In the genomic region with DNA sequence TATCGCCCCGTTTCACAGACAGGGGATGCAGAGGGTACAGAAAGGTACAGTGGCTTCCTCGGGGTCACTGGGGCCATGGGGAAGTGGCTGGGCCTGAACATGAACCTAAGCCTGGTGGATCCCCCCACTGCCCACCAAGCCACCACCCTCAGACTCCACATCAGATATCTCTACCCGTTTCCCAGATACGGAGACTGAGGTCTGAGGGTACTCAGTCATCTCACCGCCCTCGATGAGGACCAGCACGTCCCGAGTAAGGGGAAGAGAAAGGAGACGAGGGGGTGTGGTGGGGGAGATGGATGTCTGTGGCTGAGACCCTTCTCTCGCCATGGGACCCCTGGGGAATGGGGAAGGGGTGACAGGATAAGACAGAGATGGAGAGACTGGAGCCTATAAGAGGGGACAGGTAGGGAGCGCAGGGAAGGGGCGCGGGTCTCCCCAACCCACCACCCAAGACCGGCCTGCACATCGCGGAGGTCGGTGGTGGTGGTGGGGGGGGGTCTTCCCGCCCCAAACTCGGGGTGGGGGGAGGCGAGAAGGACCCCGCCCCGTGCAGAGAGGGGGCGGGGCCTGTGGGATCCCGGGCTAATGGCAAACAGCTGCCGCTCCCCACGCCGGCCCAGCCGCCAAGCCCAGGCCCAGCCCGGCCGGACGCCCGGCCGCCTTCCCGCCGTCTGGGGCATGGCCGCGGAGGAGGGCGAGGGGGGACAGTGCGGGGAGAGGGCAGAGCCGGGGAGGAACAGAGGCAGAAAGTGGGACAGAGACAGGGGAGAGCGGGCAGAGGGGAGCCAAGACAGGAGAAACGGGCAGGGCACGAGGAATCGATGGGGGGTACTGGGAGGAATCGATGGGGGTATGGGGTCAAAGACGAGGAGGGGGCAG, we compare ENCODE assay signal across 8 cellular contexts. TPM values are rescaled to one million over a fixed set of nuclear protein-coding genes. Genes with fewer than 3 reads are reported as not detected.
A peak's percentile ranks its signal among the peaks of the same experiment; 100 is the strongest.
DNase-seq lines count a peak whose midpoint lies in the region; ATAC-seq, FAIRE-seq and TF ChIP-seq lines count a peak whose summit lies in the region.

No MANE protein-coding gene starts in this region.

- TF ChIP-seq RAD21 in K562 (CRISPR knock-in tag; conservative IDR thresholded peaks at IDR 0.05 in 1 of 2, IDR thresholded peaks at IDR 0.05 in 1 of 2): no peak

- TF ChIP-seq CTCF in K562 (IDR thresholded peaks at IDR 0.05 in 2 of 3, conservative IDR thresholded peaks at IDR 0.05 in 1 of 3; ENCODE audit: insufficient read depth in 2 of 3, low read depth in 1 of 3, low read length in 3 of 3): no peak

- 40% methylated on average over 15 of the region's 47 CpGs for WGBS in K562 (ENCODE audit: insufficient coverage, low coverage, missing lambda C conversion rate)

- peaks cover 15% of the 10 kb centered on the region for H3K79me2 ChIP-seq in K562 (ENCODE audit: control insufficient read depth, insufficient read depth, low read length)

- peak overlapping the region; percentile 83 for H2AFZ ChIP-seq in K562 (ENCODE audit: low read depth, low read length)

- no peaks in the 10 kb centered on the region for H3K9me3 ChIP-seq in CD4-positive, alpha-beta memory T cell (ENCODE audit: control insufficient read depth in 1 of 2, low read length in 2 of 2)
- no peaks in the 10 kb centered on the region for H3K9me3 ChIP-seq in K562 (replicated peaks; ENCODE audit: control insufficient read depth, insufficient read depth, low read depth, low read length)

- H4K20me1 ChIP-seq in K562 (replicated peaks; ENCODE audit: control insufficient read depth, insufficient read depth, low read length): 0 out of 2 replicates have a peak, but pooled peaks cover 3% of the 10 kb centered on the region

- in situ Hi-C loops in K562 (cut with MboI): no loop called here

- FAIRE-seq in K562 (lab: Jason Lieb, UNC): no peak

- peaks cover 2 to 4% of the 10 kb centered on the region in 2 donors for H3K27me3 Mint-ChIP-seq in CD4-positive, alpha-beta memory T cell

- POLR2A ChIA-PET in CD4-positive, alpha-beta memory T cell (lab: Charles Lee; ENCODE audit: partially characterized antibody): no interaction called here
- POLR2A ChIA-PET in K562 (lab: Yijun Ruan, JAX): interaction anchor here (0.6 to 2.5 kb wide), 4 partner anchors 11 to 75 kb away, joined by 3 to 6 read pairs (median 4); no protein-coding TSS in a partner anchor

- DNase-seq in CD4-positive, alpha-beta memory T cell: no peak
- DNase-seq in HuH-7.5 (ENCODE audit: low spot score) (peak; percentile 73), K562 (ENCODE audit: extremely low read depth in 1 of 4, low spot score in 3 of 4) (peak; percentile 52 to 73 (median 70)), iris pigment epithelial cell (ENCODE audit: low read depth) (peak; percentile 51), NCI-H128 (lab: John Stamatoyannopoulos, UW; ENCODE audit: unreplicated experiment) (no peak), NCI-H2171 (lab: John Stamatoyannopoulos, UW) (no peak)
- no peak for DNase-seq in stimulated activated naive CD8-positive, alpha-beta T cell treated with anti-CD3 and anti-CD28 coated beads, Interleukin-15, Interleukin-2, amounts not matched to agents 100 U/mL and 50 U/mL, for 24 hours
- no peak for DNase-seq in activated CD4-positive, alpha-beta T cell treated with anti-CD3 and anti-CD28 coated beads for 1 hour

- BruUV-seq in K562 (replicated peaks; lab: Mats Ljungman, UMichigan): TSS peak; percentile 41

- peak; percentile 66 for ATAC-seq in K562
- peak; percentile 11 for ATAC-seq in stimulated activated naive CD8-positive, alpha-beta T cell treated with anti-CD3 and anti-CD28 coated beads, Interleukin-15, Interleukin-2, amounts not matched to agents 100 U/mL and 50 U/mL, for 24 hours

- peak overlapping the region in 1 of 7 donors; percentile 77 for H3K27ac Mint-ChIP-seq in CD4-positive, alpha-beta memory T cell

- H3K27ac ChIP-seq in CD4-positive, alpha-beta memory T cell (ENCODE audit: low read depth, low read length): no peak overlapping the region
- H3K27ac ChIP-seq in K562 (ENCODE audit: extremely low read depth, low read depth, low read length): peak overlapping the region; percentile 67

- peak overlapping the region in 7 of 8 donors; percentile 64 to 89 (median 71) for H3K4me3 Mint-ChIP-seq in CD4-positive, alpha-beta memory T cell

- peaks cover 3 to 13% (median 8%) of the 10 kb centered on the region in 4 donors for H3K4me1 Mint-ChIP-seq in CD4-positive, alpha-beta memory T cell

- H3K9me1 ChIP-seq in K562 (ENCODE audit: control insufficient read depth, insufficient read depth, low read length): no peaks in the 10 kb centered on the region

- peaks cover 16% of the 10 kb centered on the region for H3K4me1 ChIP-seq in CD4-positive, alpha-beta memory T cell (ENCODE audit: insufficient read depth, low read length)
- H3K4me1 ChIP-seq in K562 (replicated peaks in 1 of 2; ENCODE audit: control insufficient read depth in 2 of 2, insufficient read depth in 2 of 2, low read length in 2 of 2): peaks cover 11 to 61% of the 10 kb centered on the region in 2 experiments; a peak in 4 of 5 replicates

- H3K27me3 ChIP-seq in CD4-positive, alpha-beta memory T cell (ENCODE audit: insufficient read depth, low read length): no peaks in the 10 kb centered on the region
- H3K27me3 ChIP-seq in K562 (ENCODE audit: control insufficient read depth in 2 of 2, insufficient read depth in 2 of 2, low read length in 2 of 2): no peaks in the 10 kb centered on the region

- H3K4me3 ChIP-seq in CD4-positive, alpha-beta memory T cell (ENCODE audit: low read length in 2 of 2): peak overlapping the region in 1 of 2 donors; percentile 48
- H3K4me3 ChIP-seq in K562: peak overlapping the region; percentile 70

- peak overlapping the region; percentile 59 to 93 for H3K9ac ChIP-seq in K562 (ENCODE audit: insufficient read depth in 1 of 2, low read depth in 2 of 2, low read length in 2 of 2)

- H3K36me3 ChIP-seq in CD4-positive, alpha-beta memory T cell (ENCODE audit: insufficient read depth, low read length): no peaks in the 10 kb centered on the region
- H3K36me3 ChIP-seq in K562 (ENCODE audit: control insufficient read depth, insufficient read depth, low read length): peaks cover 34% of the 10 kb centered on the region

- intact Hi-C loops in CD4-positive, alpha-beta memory T cell (cut with micrococcal nuclease): no loop called here
- intact Hi-C loops in K562 (cut with micrococcal nuclease): loop anchor here (5.0 kb wide), 1 partner anchor 39 kb away; a partner anchor contains a TSS

- H3K9me3 Mint-ChIP-seq in CD4-positive, alpha-beta memory T cell: no peaks in the 10 kb centered on the region

- no peaks in the 10 kb centered on the region for H3K36me3 Mint-ChIP-seq in CD4-positive, alpha-beta memory T cell

- H3K4me2 ChIP-seq in K562 (ENCODE audit: insufficient read depth, low read length): peak overlapping the region; percentile 85

- no peak for TF ChIP-seq EP300 in K562 (IDR thresholded peaks at IDR 0.05; ENCODE audit: low read length)

- no peak; the same call in 1 of the 2 replicates for TF ChIP-seq POLR2A in K562 (conservative IDR thresholded peaks at IDR 0.05)

- CTCF ChIA-PET in CD4-positive, alpha-beta memory T cell (lab: Charles Lee; ENCODE audit: partially characterized antibody): no interaction called here
- CTCF ChIA-PET in K562 (lab: Yijun Ruan, JAX; ENCODE audit: low intra/inter-chr PET ratio): interaction anchor here (0.5 kb wide), 1 partner anchor 250 kb away, joined by 3 read pairs; no protein-coding TSS in a partner anchor

RNA-seq across cellular contexts. Expression of a gene that starts 0.7 kb away (rescaled TPM):
- total RNA-seq in CD4-positive, alpha-beta memory T cell: under 1 TPM; 0.39 to 0.52 TPM
- polyA plus RNA-seq in CD4-positive, alpha-beta memory T cell: under 1 TPM in 1 of 2 donors, not detected in 1; 0.17 TPM
- total RNA-seq in K562 (2011; cell fraction: chromatin; rRNA removed; ENCODE audit: low replicate concordance): 29.2 and 60.7 TPM in 2 replicates
- 29.0 and 31.2 TPM in 2 replicates for total RNA-seq in K562 (2011; cell fraction: nucleolus; rRNA removed)
- total RNA-seq in K562 (2011; cell fraction: nucleoplasm; rRNA removed): 30.1 and 39.5 TPM in 2 replicates
- total RNA-seq in K562 (2014; rRNA removed) (32.2 and 41.2 TPM in 2 replicates), K562 (2014; rRNA removed; fragmentation: Illumina TruSeq; extraction: Trizol) (12.7 and 13.9 TPM in 2 replicates), K562 (2015; rRNA removed; fragmentation: Illumina TruSeq; extraction: Trizol) (19.8 and 21.3 TPM in 2 replicates), K562 (2021) (36.0 and 37.5 TPM in 2 replicates)
- polyA plus RNA-seq in K562 (2011; rRNA removed) (10.8 and 13.5 TPM in 2 replicates), K562 (2014; fragmentation: Illumina TruSeq; extraction: Trizol) (47.7 and 47.8 TPM in 2 replicates), K562 (2014; fragmentation: Nextera tagmentation; extraction: Ambion mirVana) (1 to 10 TPM; 4.4 to 5.6 TPM), K562 (2014; rRNA removed) (17.4 and 24.6 TPM in 2 replicates)
- 9.4 and 26.1 TPM in 2 replicates for polyA plus RNA-seq in K562 (2011; cell fraction: cytosol; rRNA removed)
- polyA plus RNA-seq in K562 (2011; cell fraction: nucleus; rRNA removed): 15.1 and 27.0 TPM in 2 replicates
- polyA plus RNA-seq in K562 (2012): 30.1 and 49.8 TPM in 2 replicates
- polyA minus RNA-seq in K562 (2011; rRNA and poly(A)+ RNA removed): 7.2 and 12.8 TPM in 2 replicates
- polyA minus RNA-seq in K562 (2011; cell fraction: cytosol; rRNA and poly(A)+ RNA removed): 18.5 and 26.0 TPM in 2 replicates
- polyA minus RNA-seq in K562 (2011; cell fraction: nucleus; rRNA and poly(A)+ RNA removed): 6.7 and 6.9 TPM in 2 replicates

RNA-seq across cellular contexts. Expression of a gene that starts 41.1 kb away (rescaled TPM):
- 1 to 10 TPM in 1 of 2 experiments, under 1 TPM in 1; 0.84 to 1.9 TPM for total RNA-seq in CD4-positive, alpha-beta memory T cell
- polyA plus RNA-seq in CD4-positive, alpha-beta memory T cell: under 1 TPM in 1 of 2 donors, not detected in 1; 0.32 TPM
- 42.4 and 88.4 TPM in 2 replicates for total RNA-seq in K562 (2011; cell fraction: chromatin; rRNA removed; ENCODE audit: low replicate concordance)
- total RNA-seq in K562 (2011; cell fraction: nucleolus; rRNA removed): 65.7 and 76.1 TPM in 2 replicates
- 69.6 and 78.4 TPM in 2 replicates for total RNA-seq in K562 (2011; cell fraction: nucleoplasm; rRNA removed)
- total RNA-seq in K562 (2014; rRNA removed): 154 and 188 TPM in 2 replicates
- total RNA-seq in K562 (2014; rRNA removed; fragmentation: Illumina TruSeq; extraction: Trizol): 72.8 and 75.2 TPM in 2 replicates
- 82.0 and 82.5 TPM in 2 replicates for total RNA-seq in K562 (2015; rRNA removed; fragmentation: Illumina TruSeq; extraction: Trizol)
- 106 and 111 TPM in 2 replicates for total RNA-seq in K562 (2021)
- 44.3 and 52.6 TPM in 2 replicates for polyA plus RNA-seq in K562 (2011; rRNA removed)
- polyA plus RNA-seq in K562 (2011; cell fraction: cytosol; rRNA removed): 44.2 and 55.5 TPM in 2 replicates
- polyA plus RNA-seq in K562 (2011; cell fraction: nucleus; rRNA removed): 63.2 and 80.4 TPM in 2 replicates
- 45.4 and 60.6 TPM in 2 replicates for polyA plus RNA-seq in K562 (2012)
- polyA plus RNA-seq in K562 (2014; fragmentation: Illumina TruSeq; extraction: Trizol): 39.1 and 41.6 TPM in 2 replicates
- polyA plus RNA-seq in K562 (2014; fragmentation: Nextera tagmentation; extraction: Ambion mirVana): 10 to 100 TPM; 18.2 to 26.8 TPM
- polyA plus RNA-seq in K562 (2014; rRNA removed): 60.9 and 66.7 TPM in 2 replicates
- 102 and 155 TPM in 2 replicates for polyA minus RNA-seq in K562 (2011; rRNA and poly(A)+ RNA removed)
- 81.5 and 101 TPM in 2 replicates for polyA minus RNA-seq in K562 (2011; cell fraction: cytosol; rRNA and poly(A)+ RNA removed)
- polyA minus RNA-seq in K562 (2011; cell fraction: nucleus; rRNA and poly(A)+ RNA removed): 28.3 and 31.5 TPM in 2 replicates

RNA-seq across cellular contexts. Expression of a gene that starts 42.8 kb away (rescaled TPM):
- total RNA-seq in CD4-positive, alpha-beta memory T cell: not detected
- not detected for polyA plus RNA-seq in CD4-positive, alpha-beta memory T cell
- not detected in 2 replicates for total RNA-seq in K562 (2011; cell fraction: chromatin; rRNA removed; ENCODE audit: low replicate concordance)
- total RNA-seq in K562 (2011; cell fraction: nucleolus; rRNA removed): not detected in 2 replicates
- total RNA-seq in K562 (2011; cell fraction: nucleoplasm; rRNA removed): not detected in 2 replicates
- not detected in 2 replicates for total RNA-seq in K562 (2014; rRNA removed)
- total RNA-seq in K562 (2014; rRNA removed; fragmentation: Illumina TruSeq; extraction: Trizol): not detected in 2 replicates
- not detected in 2 replicates for total RNA-seq in K562 (2015; rRNA removed; fragmentation: Illumina TruSeq; extraction: Trizol)
- total RNA-seq in K562 (2021): not detected in 2 replicates
- not detected in 2 replicates for polyA plus RNA-seq in K562 (2011; rRNA removed)
- polyA plus RNA-seq in K562 (2011; cell fraction: cytosol; rRNA removed): not detected in 2 replicates
- polyA plus RNA-seq in K562 (2011; cell fraction: nucleus; rRNA removed): not detected in 2 replicates
- polyA plus RNA-seq in K562 (2012): not detected in 2 replicates
- not detected in 2 replicates for polyA plus RNA-seq in K562 (2014; fragmentation: Illumina TruSeq; extraction: Trizol)
- not detected for polyA plus RNA-seq in K562 (2014; fragmentation: Nextera tagmentation; extraction: Ambion mirVana)
- polyA plus RNA-seq in K562 (2014; rRNA removed): not detected in 2 replicates
- not detected in 2 replicates for polyA minus RNA-seq in K562 (2011; rRNA and poly(A)+ RNA removed)
- polyA minus RNA-seq in K562 (2011; cell fraction: cytosol; rRNA and poly(A)+ RNA removed): not detected in 2 replicates
- not detected in 2 replicates for polyA minus RNA-seq in K562 (2011; cell fraction: nucleus; rRNA and poly(A)+ RNA removed)

Comparison
In these comparisons a context has a peak if more than half of its experiments do, and no peak if none do; other contexts are left out.
1. DNase-seq: peak in HuH-7.5 (single experiment), K562 (4 of 4) and iris pigment epithelial cell (single experiment); none in CD4-positive, alpha-beta memory T cell (0 of 5), stimulated activated naive CD8-positive, alpha-beta T cell treated with anti-CD3 and anti-CD28 coated beads, Interleukin-15, Interleukin-2, amounts not matched to agents 100 U/mL and 50 U/mL, for 24 hours (single experiment), NCI-H128 (single experiment), NCI-H2171 (single experiment) and activated CD4-positive, alpha-beta T cell treated with anti-CD3 and anti-CD28 coated beads for 1 hour (single experiment).
2. RNA of a gene that starts 0.7 kb away (total RNA-seq): 12.7 to 60.7 TPM in K562; 0.39 to 0.52 TPM in CD4-positive, alpha-beta memory T cell; every median in the first group is over 4 times any median in the second.
3. RNA of a gene that starts 41.1 kb away (total RNA-seq): 42.4 to 188 TPM in K562; 0.84 to 1.9 TPM in CD4-positive, alpha-beta memory T cell; every median in the first group is over 10 times any median in the second.